ENCODE assay signal across 27 cellular contexts in the genomic region with DNA sequence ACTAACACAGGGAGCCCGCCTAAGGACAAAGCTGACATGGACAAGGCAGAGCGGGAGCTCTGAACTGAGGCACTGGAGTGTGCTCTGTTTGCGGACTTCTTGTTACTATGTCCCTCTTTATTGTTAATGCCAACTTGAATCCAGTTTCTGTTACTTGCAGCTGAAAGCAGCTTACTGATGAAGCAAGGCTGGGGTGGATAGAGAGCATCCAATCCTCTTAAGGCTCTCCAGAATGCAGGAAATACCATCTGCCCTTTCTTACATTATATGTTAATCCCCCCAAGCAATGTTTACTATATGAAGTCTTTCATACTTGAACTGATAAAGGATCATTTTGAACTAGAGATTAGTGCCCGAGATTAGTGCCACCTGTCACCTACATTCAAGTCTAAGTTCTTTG.
"Had no signal": no experiment of that assay in that cellular context is flagged by ENCODE, and none has a peak within 500 bp of the region (broad histone marks: within the 10 kb centered on the region; RNA-seq: fewer than 3 reads in every experiment).

No MANE protein-coding gene starts in this region.

- H3K27me3 ChIP-seq: dorsolateral prefrontal cortex, esophagus muscularis mucosa, heart right ventricle, right atrium auricular region, suprapubic skin, transverse colon, upper lobe of right lung, vagina had no signal

- H3K27ac ChIP-seq: dorsolateral prefrontal cortex, esophagus muscularis mucosa, heart right ventricle, lower lobe of right lung, prostate gland, right atrium auricular region, suprapubic skin, transverse colon, upper lobe of right lung, vagina had no signal

- H3K27me3 Mint-ChIP-seq: naive thymus-derived CD8-positive, alpha-beta T cell; stimulated activated naive CD8-positive, alpha-beta T cell treated with anti-CD3 and anti-CD28 coated beads, Interleukin-15, amount 100 ng/mL, for 72 hours had no signal

- H3K9me3 ChIP-seq: esophagus muscularis mucosa, prostate gland, suprapubic skin, transverse colon, upper lobe of right lung, vagina had no signal

- H3K27ac Mint-ChIP-seq: nephron progenitor cell had no signal

- H3K4me3 ChIP-seq: dorsolateral prefrontal cortex, esophagus muscularis mucosa, heart right ventricle, lower lobe of right lung, prostate gland, right atrium auricular region, smooth muscle cell, suprapubic skin, transverse colon, upper lobe of right lung, vagina had no signal

- H3K4me1 Mint-ChIP-seq: nephron progenitor cell had no signal

- DNase-seq: dorsolateral prefrontal cortex; effector CD4-positive, alpha-beta T cell; foreskin melanocyte; glutamatergic neuron; heart right ventricle; hippocampal formation; islet precursor cell; left ventricle myocardium superior; lower lobe of right lung; naive thymus-derived CD8-positive, alpha-beta T cell; nephron progenitor cell; nucleus accumbens; stimulated activated CD4-positive, alpha-beta T cell treated with anti-CD3 and anti-CD28 coated beads, Interleukin-12 subunit alpha, Interleukin-12 subunit beta, amount 100 ng/mL, for 4 hours; stimulated activated CD4-positive, alpha-beta T cell treated with anti-CD3 and anti-CD28 coated beads, Interleukin-1b, Interleukin-23, amount 100 ng/mL, for 48 hours; stimulated activated CD4-positive, alpha-beta T cell treated with anti-CD3 and anti-CD28 coated beads, Interleukin-4, amount 100 ng/mL, for 1 hour; stimulated activated CD8-positive, alpha-beta memory T cell treated with anti-CD3 and anti-CD28 coated beads, Interleukin-4, amount 100 ng/mL, for 48 hours; stimulated activated naive CD4-positive, alpha-beta T cell; stimulated activated naive CD8-positive, alpha-beta T cell treated with anti-CD3 and anti-CD28 coated beads, Interleukin-15, amount 100 ng/mL, for 72 hours; transverse colon; upper lobe of right lung had no signal

- H3K4me3 Mint-ChIP-seq: nephron progenitor cell; stimulated activated naive CD8-positive, alpha-beta T cell treated with anti-CD3 and anti-CD28 coated beads, Interleukin-15, amount 100 ng/mL, for 72 hours had no signal

- H3K36me3 ChIP-seq: esophagus muscularis mucosa, lower lobe of right lung, prostate gland, right atrium auricular region, suprapubic skin, transverse colon, upper lobe of right lung, vagina had no signal

- ATAC-seq: heart right ventricle; left ventricle myocardium superior; lower lobe of right lung; naive thymus-derived CD8-positive, alpha-beta T cell; sciatic nerve; stimulated activated naive CD8-positive, alpha-beta T cell treated with anti-CD3 and anti-CD28 coated beads, Interleukin-15, amount 100 ng/mL, for 72 hours; upper lobe of right lung had no signal
